22 cellular contexts compared by ENCODE assay signal in genomic region chr5:45408067-45408466, GRCh38.
"Had no signal": no experiment of that assay in that cellular context is flagged by ENCODE, and none has a peak within 500 bp of the region (broad histone marks: within the 10 kb centered on the region; RNA-seq: fewer than 3 reads in every experiment).

No MANE protein-coding gene starts in this region.

- H3K36me3 ChIP-seq: left lung, lower lobe of right lung, pancreas, prostate gland, spleen, tibial nerve, uterus had no signal

- DNase-seq: left colon; lower lobe of right lung; mammary epithelial cell; mesenchymal stem cell; naive thymus-derived CD8-positive, alpha-beta T cell; nucleus accumbens; pancreas; retina; right cardiac atrium; spleen; stimulated activated CD4-positive, alpha-beta T cell treated with anti-CD3 and anti-CD28 coated beads, Interleukin-4, amount 100 ng/mL, for 24 hours; stimulated activated naive CD4-positive, alpha-beta T cell treated with Interleukin-2 at 50 U/mL for 16 hours; stimulated activated naive CD8-positive, alpha-beta T cell treated with anti-CD3 and anti-CD28 coated beads, Interleukin-15, amount 100 ng/mL, for 72 hours; substantia nigra; uterus had no signal

- H3K4me1 ChIP-seq: left lung, lower lobe of right lung, prostate gland, spleen, tibial nerve, uterus had no signal

- H3K27me3 ChIP-seq: left lung, pancreas, spleen, tibial nerve, uterus had no signal

- FAIRE-seq: keratinocyte, pancreas had no signal

- H3K4me3 ChIP-seq: left lung, lower lobe of right lung, pancreas, prostate gland, skin epidermis, spleen, tibial nerve, uterus had no signal

- ATAC-seq: left colon; left lung; lower lobe of right lung; naive thymus-derived CD8-positive, alpha-beta T cell; pancreas; right cardiac atrium; sciatic nerve; stimulated activated memory B cell treated with anti-CD40 and anti-IgM and Interleukin-4, amounts not matched to agents 10 μg/mL and 1 μg/mL and 100 μg/mL, for 72 hours; stimulated activated naive CD8-positive, alpha-beta T cell treated with anti-CD3 and anti-CD28 coated beads, Interleukin-15, amount 100 ng/mL, for 72 hours had no signal

- H3K9me3 ChIP-seq: left lung, lower lobe of right lung, pancreas, prostate gland, tibial nerve, uterus had no signal

- H3K27ac ChIP-seq: left lung, lower lobe of right lung, pancreas, prostate gland, skin epidermis, spleen, tibial nerve, uterus had no signal
